In genomic region chr6:168496139-168496840, GRCh38 we compare ENCODE assay signal across 25 cellular contexts. TPM values are rescaled to one million over a fixed set of nuclear protein-coding genes. Genes with fewer than 3 reads are reported as not detected.
"Had no signal": no experiment of that assay in that cellular context is flagged by ENCODE, and none has a peak within 500 bp of the region (broad histone marks: within the 10 kb centered on the region; RNA-seq: fewer than 3 reads in every experiment).

No MANE protein-coding gene starts in this region.

- H3K4me3 Mint-ChIP-seq: activated CD4-positive, alpha-beta memory T cell treated with anti-CD3 and anti-CD28 coated beads, Interleukin-2, amount 10 ng/mL, durations not matched to agents 7 days and 5 days; activated CD4-positive, alpha-beta T cell treated with anti-CD3 and anti-CD28 coated beads, Interleukin-2, amount 10 ng/mL, durations not matched to agents 7 days and 5 days; activated naive CD4-positive, alpha-beta T cell treated with anti-CD3 and anti-CD28 coated beads, Interleukin-2, amount 50 U/mL, for 24 hours; activated T-cell treated with anti-CD3 and anti-CD28 coated beads, Interleukin-2, amount 50 U/mL, for 4 hours; activated T-helper 17 cell treated with anti-CD3 and anti-CD28 coated beads, Interleukin-2, amount 50 U/mL, for 72 hours; naive B cell; stimulated activated naive B cell treated with anti-CD40 and anti-IgM and Interleukin-4, amounts not matched to agents 10 μg/mL and 1 μg/mL and 100 μg/mL, for 72 hours; T-helper 17 cell had no signal

- ATAC-seq: activated T-cell treated with anti-CD3 and anti-CD28 coated beads, Interleukin-2, amount 50 U/mL, for 4 hours; activated T-helper 17 cell treated with anti-CD3 and anti-CD28 coated beads, Interleukin-2, amount 50 U/mL, for 72 hours; body of pancreas; gastrocnemius medialis; left ventricle myocardium superior; right cardiac atrium; stimulated activated naive B cell treated with anti-CD40 and anti-IgM and Interleukin-4, amounts not matched to agents 10 μg/mL and 1 μg/mL and 100 μg/mL, for 72 hours; T-helper 17 cell had no signal

- H3K27me3 Mint-ChIP-seq: activated CD4-positive, alpha-beta memory T cell treated with anti-CD3 and anti-CD28 coated beads, Interleukin-2, amount 10 ng/mL, durations not matched to agents 7 days and 5 days; activated CD4-positive, alpha-beta T cell treated with anti-CD3 and anti-CD28 coated beads, Interleukin-2, amount 10 ng/mL, durations not matched to agents 7 days and 5 days; naive B cell; stimulated activated naive B cell treated with anti-CD40 and anti-IgM and Interleukin-4, amounts not matched to agents 10 μg/mL and 1 μg/mL and 100 μg/mL, for 72 hours had no signal

- H3K9me3 Mint-ChIP-seq: activated CD4-positive, alpha-beta memory T cell treated with anti-CD3 and anti-CD28 coated beads, Interleukin-2, amount 10 ng/mL, durations not matched to agents 7 days and 5 days; activated CD4-positive, alpha-beta T cell treated with anti-CD3 and anti-CD28 coated beads, Interleukin-2, amount 10 ng/mL, durations not matched to agents 7 days and 5 days; activated naive CD4-positive, alpha-beta T cell treated with anti-CD3 and anti-CD28 coated beads, Interleukin-2, amount 50 U/mL, for 24 hours; activated T-cell treated with anti-CD3 and anti-CD28 coated beads, Interleukin-2, amount 50 U/mL, for 4 hours; activated T-helper 17 cell treated with anti-CD3 and anti-CD28 coated beads, Interleukin-2, amount 50 U/mL, for 72 hours; stimulated activated naive B cell treated with anti-CD40 and anti-IgM and Interleukin-4, amounts not matched to agents 10 μg/mL and 1 μg/mL and 100 μg/mL, for 72 hours had no signal

- DNase-seq: activated CD4-positive, alpha-beta memory T cell treated with anti-CD3 and anti-CD28 coated beads, Interleukin-2, amount 10 ng/mL, durations not matched to agents 7 days and 5 days; activated CD4-positive, alpha-beta T cell treated with anti-CD3 and anti-CD28 coated beads for 1 hour; activated CD4-positive, alpha-beta T cell treated with anti-CD3 and anti-CD28 coated beads, Interleukin-2, amount 10 ng/mL, durations not matched to agents 7 days and 5 days; activated CD8-positive, alpha-beta memory T cell treated with anti-CD3 and anti-CD28 coated beads, Interleukin-2, amount 50 U/mL, for 48 hours; activated T-cell treated with anti-CD3 and anti-CD28 coated beads, Interleukin-2, amount 50 U/mL, for 4 hours; anterior cingulate cortex; body of pancreas; effector CD8-positive, alpha-beta T cell; gastrocnemius medialis; glutamatergic neuron; islet precursor cell; left ventricle myocardium superior; naive B cell; occipital lobe; stimulated activated CD4-positive, alpha-beta T cell treated with anti-CD3 and anti-CD28 coated beads, Interleukin-15, amount 100 ng/mL, for 24 hours; stimulated activated CD4-positive, alpha-beta T cell treated with anti-CD3 and anti-CD28 coated beads, Interleukin-2, amount 100 ng/mL, for 24 hours; stimulated activated naive B cell treated with anti-CD40 and anti-IgM and Interleukin-4, amounts not matched to agents 10 μg/mL and 1 μg/mL and 100 μg/mL, for 72 hours; T-helper 17 cell; testis; transverse colon had no signal

- H3K4me1 Mint-ChIP-seq: activated CD4-positive, alpha-beta memory T cell treated with anti-CD3 and anti-CD28 coated beads, Interleukin-2, amount 10 ng/mL, durations not matched to agents 7 days and 5 days; activated CD4-positive, alpha-beta T cell treated with anti-CD3 and anti-CD28 coated beads, Interleukin-2, amount 10 ng/mL, durations not matched to agents 7 days and 5 days; activated naive CD4-positive, alpha-beta T cell treated with anti-CD3 and anti-CD28 coated beads, Interleukin-2, amount 50 U/mL, for 24 hours; activated T-helper 17 cell treated with anti-CD3 and anti-CD28 coated beads, Interleukin-2, amount 50 U/mL, for 72 hours; naive B cell; stimulated activated naive B cell treated with anti-CD40 and anti-IgM and Interleukin-4, amounts not matched to agents 10 μg/mL and 1 μg/mL and 100 μg/mL, for 72 hours had no signal

- H3K27ac Mint-ChIP-seq: activated CD4-positive, alpha-beta memory T cell treated with anti-CD3 and anti-CD28 coated beads, Interleukin-2, amount 10 ng/mL, durations not matched to agents 7 days and 5 days; activated CD4-positive, alpha-beta T cell treated with anti-CD3 and anti-CD28 coated beads, Interleukin-2, amount 10 ng/mL, durations not matched to agents 7 days and 5 days; activated naive CD4-positive, alpha-beta T cell treated with anti-CD3 and anti-CD28 coated beads, Interleukin-2, amount 50 U/mL, for 24 hours; activated T-helper 17 cell treated with anti-CD3 and anti-CD28 coated beads, Interleukin-2, amount 50 U/mL, for 72 hours; naive B cell; stimulated activated naive B cell treated with anti-CD40 and anti-IgM and Interleukin-4, amounts not matched to agents 10 μg/mL and 1 μg/mL and 100 μg/mL, for 72 hours; T-helper 17 cell had no signal

- H3K36me3 Mint-ChIP-seq: activated naive CD4-positive, alpha-beta T cell treated with anti-CD3 and anti-CD28 coated beads, Interleukin-2, amount 50 U/mL, for 24 hours; naive B cell; stimulated activated naive B cell treated with anti-CD40 and anti-IgM and Interleukin-4, amounts not matched to agents 10 μg/mL and 1 μg/mL and 100 μg/mL, for 72 hours had no signal

RNA-seq across cellular contexts. Expression of gene SMOC2, which starts 55.3 kb away (rescaled TPM):
- total RNA-seq: activated CD4-positive, alpha-beta memory T cell treated with anti-CD3 and anti-CD28 coated beads, Interleukin-2, amount 10 ng/mL, durations not matched to agents 7 days and 5 days; activated CD4-positive, alpha-beta T cell treated with anti-CD3 and anti-CD28 coated beads, Interleukin-2, amount 10 ng/mL, durations not matched to agents 7 days and 5 days; activated T-helper 17 cell treated with anti-CD3 and anti-CD28 coated beads, Interleukin-2, amount 50 U/mL, for 72 hours; dermis microvascular lymphatic vessel endothelial cell; lung microvascular endothelial cell; T-helper 17 cell had no signal
